ENCODE assay signal across 12 cellular contexts in the genomic region with DNA sequence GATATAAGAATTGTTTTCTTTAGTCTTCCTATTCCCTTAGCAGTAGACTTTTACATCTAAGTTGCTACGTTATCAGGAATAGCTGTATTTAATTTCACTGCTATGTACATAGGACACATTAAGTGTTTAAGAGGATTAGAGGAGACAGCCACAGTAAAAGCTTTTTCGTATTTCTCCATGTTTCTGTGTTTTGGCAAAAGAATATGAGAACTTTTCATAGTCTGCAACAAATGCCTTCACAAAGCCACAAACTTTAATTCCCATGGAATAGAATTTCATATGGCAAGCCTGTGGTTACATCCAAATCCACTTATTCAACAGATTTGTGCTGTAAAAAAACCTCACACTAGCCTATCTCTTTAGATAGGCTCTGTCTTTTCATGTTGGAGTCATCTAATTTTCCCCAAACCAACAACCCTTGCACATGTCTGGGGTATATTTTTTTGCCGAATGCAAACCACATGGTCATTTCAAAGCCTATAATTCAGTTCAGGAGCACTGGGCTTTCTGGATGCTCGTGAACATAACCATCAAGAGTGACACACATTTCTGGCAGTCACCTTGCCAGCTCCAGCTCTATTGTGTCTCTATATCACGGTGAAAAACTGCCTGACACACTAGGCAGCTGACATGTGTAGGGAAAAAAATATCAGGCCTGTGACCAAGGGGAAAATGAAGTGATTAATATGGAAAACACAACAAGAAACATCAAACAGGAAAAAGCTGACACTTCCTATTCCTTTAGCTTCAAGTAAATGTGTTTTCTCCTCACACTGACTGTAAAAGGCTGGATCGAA.
DNase-seq lines count a peak whose midpoint lies in the region; TF ChIP-seq lines count a peak whose summit lies in the region.
"Had no signal": no experiment of that assay in that cellular context is flagged by ENCODE, and none has a peak within 500 bp of the region (broad histone marks: within the 10 kb centered on the region; RNA-seq: fewer than 3 reads in every experiment).

No MANE protein-coding gene starts in this region.

- TF ChIP-seq CTCF in fibroblast of mammary gland (conservative IDR thresholded peaks at IDR 0.05; ENCODE audit: control insufficient read depth, insufficient read depth, low read depth, low read length) (no peak), retinal pigment epithelial cell (conservative IDR thresholded peaks at IDR 0.05; ENCODE audit: low read depth, low read length) (no peak), GM13976 (IDR thresholded peaks at IDR 0.05; ENCODE audit: borderline replicate concordance, control extremely low read depth, extremely low read depth, insufficient read depth, missing control alignments) (no peak)

- no peaks in the 10 kb centered on the region for H3K9me3 ChIP-seq in SK-N-MC (ENCODE audit: low read depth, low read length)
- H3K9me3 ChIP-seq: ascending aorta had no signal

- in situ Hi-C loops in GM13976 (cut with MboI; ENCODE audit: low sequenced_read_pairs, unreplicated experiment), result no loop called here

- DNase-seq in EH (ENCODE audit: low read depth) (peak; percentile 75), SK-N-MC (ENCODE audit: low read depth, low spot score) (no peak), fibroblast of mammary gland (ENCODE audit: low read depth) (peak; percentile 31), retinal pigment epithelial cell (ENCODE audit: low read depth) (peak; percentile 86), GM19238 (ENCODE audit: insufficient read length, low spot score) (no peak), NCI-H2196 (lab: John Stamatoyannopoulos, UW; ENCODE audit: unreplicated experiment) (no peak), GM13976 (ENCODE audit: low spot score) (no peak), NCI-H524 treated with DMSO at 0.1 percent for 48 hours (lab: John Stamatoyannopoulos, UW) (no peak)
- DNase-seq: activated T-cell treated with anti-CD3 and anti-CD28 coated beads for 4 hours; NCI-H187 treated with DMSO at 0.1 percent for 48 hours; stimulated activated CD8-positive, alpha-beta memory T cell treated with anti-CD3 and anti-CD28 coated beads, Interleukin-4, amount 100 ng/mL, for 48 hours had no signal

- H3K27ac ChIP-seq in SK-N-MC, result peak overlapping the region; percentile 1; the same call in 1 of the 2 replicates
- H3K27ac ChIP-seq: ascending aorta had no signal

- H3K9ac ChIP-seq in SK-N-MC (ENCODE audit: insufficient read length), result no peak overlapping the region

- H3K36me3 ChIP-seq in SK-N-MC (ENCODE audit: insufficient read depth, low read length), result no peaks in the 10 kb centered on the region
- H3K36me3 ChIP-seq: ascending aorta had no signal

- H3K4me3 ChIP-seq in SK-N-MC, result no peak overlapping the region
- no peak overlapping the region for H3K4me3 ChIP-seq in fibroblast of mammary gland (ENCODE audit: control insufficient read depth, low read depth, low read length)
- H3K4me3 ChIP-seq in retinal pigment epithelial cell (ENCODE audit: low read length), result no peak overlapping the region
- H3K4me3 ChIP-seq: ascending aorta had no signal

Comparison
In these comparisons a context has a peak if more than half of its experiments do, and no peak if none do; other contexts are left out.
1. DNase-seq: peak in EH (single experiment), fibroblast of mammary gland (single experiment) and retinal pigment epithelial cell (single experiment); none in SK-N-MC (single experiment), GM19238 (single experiment), NCI-H2196 (single experiment), GM13976 (single experiment) and NCI-H524 treated with DMSO at 0.1 percent for 48 hours (single experiment).